8 cellular contexts compared by ENCODE assay signal in the genomic region with DNA sequence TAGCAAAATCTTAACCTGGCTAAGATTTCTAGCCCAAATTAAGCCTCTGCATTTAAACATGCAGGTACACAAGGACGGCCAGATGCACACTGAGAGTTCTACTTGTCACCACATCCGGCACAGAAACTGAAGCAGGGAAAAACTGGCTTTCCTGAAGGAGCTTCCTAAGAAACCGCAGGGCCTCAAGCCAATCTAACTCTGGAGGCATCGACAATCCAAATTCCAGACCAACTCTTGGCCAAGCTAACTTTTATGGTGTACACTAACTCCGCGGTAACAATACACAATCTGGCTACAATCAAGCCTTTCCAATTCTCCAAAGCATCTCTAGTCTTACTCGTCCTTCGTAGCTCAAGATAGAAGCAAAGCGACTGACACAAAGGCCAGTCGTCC. TPM values are rescaled to one million over a fixed set of nuclear protein-coding genes. Genes with fewer than 3 reads are reported as not detected.
DNase-seq lines count a peak whose midpoint lies in the region; ATAC-seq and TF ChIP-seq lines count a peak whose summit lies in the region.

No MANE protein-coding gene starts in this region.

- DNase-seq in AG08396 (ENCODE audit: low spot score), result peak; percentile 54
- DNase-seq in SK-N-MC (ENCODE audit: low read depth, low spot score), result no peak
- no peak for DNase-seq in epithelial cell of prostate (ENCODE audit: low read depth, low spot score)
- no peak for DNase-seq in osteocyte (ENCODE audit: extremely low spot score, unreplicated experiment)
- no peak for DNase-seq in NCI-H2107 treated with DMSO at 0.1 percent for 48 hours (lab: John Stamatoyannopoulos, UW; ENCODE audit: unreplicated experiment)
- DNase-seq in SKM-1 (lab: John Stamatoyannopoulos, UW; ENCODE audit: unreplicated experiment), result no peak

- H3K9me3 ChIP-seq in SK-N-MC (ENCODE audit: low read depth, low read length), result no peaks in the 10 kb centered on the region

- H3K27ac ChIP-seq in SK-N-MC (peak overlapping the region; percentile 9; the same call in 1 of the 2 replicates), epithelial cell of prostate (peak overlapping the region; percentile 79)

- H3K4me1 Mint-ChIP-seq in osteocyte (ENCODE audit: unreplicated experiment), result peaks cover 27% of the 10 kb centered on the region

- peak overlapping the region; percentile 93 for H3K9ac ChIP-seq in SK-N-MC (ENCODE audit: insufficient read length)

- TF ChIP-seq CTCF in osteocyte (IDR thresholded peaks at IDR 0.05), result no peak

- peak overlapping the region; percentile 87 for H3K27ac Mint-ChIP-seq in osteocyte (ENCODE audit: unreplicated experiment)

- peak overlapping the region; percentile 93 for H3K4me3 ChIP-seq in SK-N-MC

- ATAC-seq in GM18517 (IDR thresholded peaks at IDR 0.05; ENCODE audit: unreplicated experiment), result peak; percentile 18
- ATAC-seq in HG02981 (IDR thresholded peaks at IDR 0.05; ENCODE audit: unreplicated experiment), result peak; percentile 23

- H3K27me3 Mint-ChIP-seq in osteocyte (ENCODE audit: unreplicated experiment), result no peaks in the 10 kb centered on the region

- peak overlapping the region; percentile 87 for H3K4me3 Mint-ChIP-seq in osteocyte (ENCODE audit: unreplicated experiment)

- H3K36me3 Mint-ChIP-seq in osteocyte (ENCODE audit: unreplicated experiment), result no peaks in the 10 kb centered on the region

- H3K36me3 ChIP-seq in SK-N-MC (ENCODE audit: insufficient read depth, low read length), result no peaks in the 10 kb centered on the region

- no peaks in the 10 kb centered on the region for H3K9me3 Mint-ChIP-seq in osteocyte (ENCODE audit: unreplicated experiment)

RNA-seq across cellular contexts. Expression of gene MSANTD2, which starts 1.2 kb away (rescaled TPM):
- total RNA-seq in osteocyte, result 14.3 and 15.2 TPM in 2 replicates

RNA-seq across cellular contexts. Expression of gene ESAM, which starts 36.9 kb away (rescaled TPM):
- 0.71 and 1.7 TPM in 2 replicates for total RNA-seq in osteocyte

RNA-seq across cellular contexts. Expression of gene VSIG2, which starts 46.9 kb away (rescaled TPM):
- 0.30 TPM in 1 of 2 replicates, not detected in the other for total RNA-seq in osteocyte

RNA-seq across cellular contexts. Expression of gene NRGN, which starts 59.2 kb away (rescaled TPM):
- total RNA-seq in osteocyte, result 0.97 and 1.0 TPM in 2 replicates
